In genomic region chr16:28288117-28288516, GRCh38 we compare ENCODE assay signal across 21 cellular contexts.
"Had no signal": no experiment of that assay in that cellular context is flagged by ENCODE, and none has a peak within 500 bp of the region (broad histone marks: within the 10 kb centered on the region; RNA-seq: fewer than 3 reads in every experiment).

No MANE protein-coding gene starts in this region.

- H3K36me3 ChIP-seq: colonic mucosa, ovary, sigmoid colon had no signal

- H3K27ac Mint-ChIP-seq: activated T-cell treated with anti-CD3 and anti-CD28 coated beads, Interleukin-2, amount 50 U/mL, for 72 hours had no signal

- H3K9me3 ChIP-seq: colonic mucosa, ovary, sigmoid colon had no signal

- H3K27me3 ChIP-seq: ovary had no signal

- DNase-seq: activated CD4-positive, alpha-beta T cell treated with anti-CD3 and anti-CD28 coated beads, Interleukin-2, amount 50 U/mL, for 1 hour; activated effector memory CD4-positive, alpha-beta T cell treated with anti-CD3 and anti-CD28 coated beads, Interleukin-2, amount 50 U/mL, for 16 hours; activated naive CD4-positive, alpha-beta T cell treated with anti-CD3 and anti-CD28 coated beads, Interleukin-2, amount 50 U/mL, for 16 hours; activated T-cell treated with anti-CD3 and anti-CD28 coated beads, Interleukin-2, amount 50 U/mL, for 72 hours; aorta; colonic mucosa; erythroblast; foreskin melanocyte; head of caudate nucleus; kidney; ovary; sigmoid colon; stimulated activated CD8-positive, alpha-beta memory T cell treated with anti-CD3 and anti-CD28 coated beads, Interleukin-4, amount 100 ng/mL, for 48 hours; stimulated activated naive CD4-positive, alpha-beta T cell; substantia nigra; T1000; trophoblast cell had no signal

- H3K4me3 Mint-ChIP-seq: activated T-cell treated with anti-CD3 and anti-CD28 coated beads, Interleukin-2, amount 50 U/mL, for 72 hours; central memory CD8-positive, alpha-beta T cell had no signal

- FAIRE-seq: kidney had no signal

- H3K27me3 Mint-ChIP-seq: central memory CD8-positive, alpha-beta T cell had no signal

- ATAC-seq: activated CD4-positive, CD25-positive, alpha-beta regulatory T cell treated with anti-CD3 and anti-CD28 coated beads, Interleukin-2, amount 50 U/mL, for 24 hours; activated T-cell treated with anti-CD3 and anti-CD28 coated beads, Interleukin-2, amount 50 U/mL, for 72 hours; left lobe of liver had no signal

- H3K4me3 ChIP-seq: colonic mucosa, lung, ovary, sigmoid colon had no signal

- H3K9me3 Mint-ChIP-seq: activated T-cell treated with anti-CD3 and anti-CD28 coated beads, Interleukin-2, amount 50 U/mL, for 72 hours; central memory CD8-positive, alpha-beta T cell had no signal

- H3K27ac ChIP-seq: colonic mucosa, ovary, sigmoid colon had no signal
